1 cellular context compared by ENCODE assay signal in the genomic region with DNA sequence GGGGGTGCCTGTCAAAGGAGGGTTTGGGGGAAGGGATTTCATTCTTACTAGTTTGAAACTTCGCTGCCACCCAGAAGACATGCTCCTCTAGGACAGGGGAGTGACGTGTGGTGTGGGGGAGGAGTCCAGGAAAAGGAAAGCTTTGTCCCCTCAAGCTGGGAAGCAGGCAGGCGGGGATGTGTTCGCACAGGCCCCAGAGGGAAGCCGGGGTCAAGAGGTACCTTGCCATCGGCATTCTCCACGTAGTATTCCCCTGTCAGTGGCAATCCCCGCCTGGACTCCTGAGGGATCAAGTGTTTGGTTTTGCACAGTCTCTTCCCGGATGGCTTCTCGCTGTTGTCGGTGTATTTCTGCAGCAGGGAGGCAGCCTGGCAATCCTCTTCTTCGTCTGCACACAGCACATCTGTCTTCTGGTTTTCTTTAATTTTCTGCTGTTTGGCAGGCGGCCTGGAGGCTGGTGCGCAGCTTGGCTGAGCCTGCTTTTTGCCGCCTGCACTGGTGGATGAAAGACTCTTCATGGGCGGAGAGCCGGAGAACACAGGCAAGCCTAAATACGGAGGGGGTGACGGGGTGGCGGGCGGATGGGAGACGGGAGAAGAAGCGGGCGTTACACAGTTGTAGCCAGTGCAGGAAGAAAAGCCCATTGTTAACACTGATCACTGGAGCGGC.
TF ChIP-seq lines count a peak whose summit lies in the region.

No MANE protein-coding gene starts in this region.

TF ChIP-seq in HepG2, 621 proteins besides CTCF, POLR2A, EP300 and RAD21:
- TF ChIP-seq ZNF12 (CRISPR knock-in tag; IDR thresholded peaks at IDR 0.05), result no peak
- TF ChIP-seq, protein P1, sequence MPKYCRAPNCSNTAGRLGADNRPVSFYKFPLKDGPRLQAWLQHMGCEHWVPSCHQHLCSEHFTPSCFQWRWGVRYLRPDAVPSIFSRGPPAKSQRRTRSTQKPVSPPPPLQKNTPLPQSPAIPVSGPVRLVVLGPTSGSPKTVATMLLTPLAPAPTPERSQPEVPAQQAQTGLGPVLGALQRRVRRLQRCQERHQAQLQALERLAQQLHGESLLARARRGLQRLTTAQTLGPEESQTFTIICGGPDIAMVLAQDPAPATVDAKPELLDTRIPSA (CRISPR knock-in tag; IDR thresholded peaks at IDR 0.05; ENCODE audit: borderline replicate concordance), result no peak
- no peak for TF ChIP-seq SP2 (CRISPR knock-in tag; IDR thresholded peaks at IDR 0.05)
- TF ChIP-seq KMT2B (CRISPR knock-in tag; IDR thresholded peaks at IDR 0.05), result no peak
- no peak for TF ChIP-seq TCF12 (IDR thresholded peaks at IDR 0.05)
- no peak for TF ChIP-seq TCF12 (CRISPR knock-in tag; IDR thresholded peaks at IDR 0.05)
- TF ChIP-seq SETDB1 (CRISPR knock-in tag; IDR thresholded peaks at IDR 0.05; ENCODE audit: borderline replicate concordance), result no peak
- TF ChIP-seq GFI1 (CRISPR knock-in tag; IDR thresholded peaks at IDR 0.05; ENCODE audit: borderline replicate concordance), result no peak
- TF ChIP-seq, protein P2, sequence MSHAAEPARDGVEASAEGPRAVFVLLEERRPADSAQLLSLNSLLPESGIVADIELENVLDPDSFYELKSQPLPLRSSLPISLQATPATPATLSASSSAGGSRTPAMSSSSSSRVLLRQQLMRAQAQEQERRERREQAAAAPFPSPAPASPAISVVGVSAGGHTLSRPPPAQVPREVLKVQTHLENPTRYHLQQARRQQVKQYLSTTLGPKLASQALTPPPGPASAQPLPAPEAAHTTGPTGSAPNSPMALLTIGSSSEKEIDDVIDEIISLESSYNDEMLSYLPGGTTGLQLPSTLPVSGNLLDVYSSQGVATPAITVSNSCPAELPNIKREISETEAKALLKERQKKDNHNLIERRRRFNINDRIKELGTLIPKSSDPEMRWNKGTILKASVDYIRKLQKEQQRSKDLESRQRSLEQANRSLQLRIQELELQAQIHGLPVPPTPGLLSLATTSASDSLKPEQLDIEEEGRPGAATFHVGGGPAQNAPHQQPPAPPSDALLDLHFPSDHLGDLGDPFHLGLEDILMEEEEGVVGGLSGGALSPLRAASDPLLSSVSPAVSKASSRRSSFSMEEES (CRISPR knock-in tag; IDR thresholded peaks at IDR 0.05), result no peak
- TF ChIP-seq THYN1 (CRISPR knock-in tag; IDR thresholded peaks at IDR 0.05; ENCODE audit: borderline replicate concordance, low read depth), result no peak
- no peak for TF ChIP-seq NCOA5 (CRISPR knock-in tag; IDR thresholded peaks at IDR 0.05)
